25 cellular contexts compared by ENCODE assay signal in the genomic region with DNA sequence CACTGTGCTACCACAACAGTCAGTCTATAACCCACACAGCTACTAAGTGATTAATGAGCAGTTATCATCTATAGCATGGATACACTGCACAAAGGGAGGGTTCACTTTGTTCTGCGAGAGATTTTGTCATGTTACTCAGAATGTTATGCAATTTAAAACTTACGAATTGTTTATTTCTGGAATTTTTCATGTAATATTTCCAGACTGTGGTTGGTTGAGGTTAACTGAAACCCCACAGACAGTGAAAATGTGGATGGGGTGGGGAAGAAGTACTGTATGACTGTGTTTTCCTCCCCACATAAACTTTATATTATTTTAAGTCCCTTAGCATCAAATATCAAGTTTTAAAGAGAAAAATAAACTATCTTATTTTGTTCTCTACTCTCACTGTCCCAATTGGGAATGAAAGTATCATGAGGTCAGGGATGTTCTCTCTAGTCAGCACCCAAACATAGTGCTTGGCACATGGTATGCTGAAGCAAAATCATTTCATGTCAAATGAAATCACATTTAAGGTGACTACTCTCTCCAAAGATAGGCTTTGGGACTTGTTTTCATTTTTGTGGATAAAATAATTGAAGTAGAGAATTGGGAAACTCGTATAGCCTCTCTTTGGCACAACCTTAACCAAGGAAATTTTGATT. TPM values are rescaled to one million over a fixed set of nuclear protein-coding genes. Genes with fewer than 3 reads are reported as not detected.
DNase-seq lines count a peak whose midpoint lies in the region; TF ChIP-seq lines count a peak whose summit lies in the region.
"Had no signal": no experiment of that assay in that cellular context is flagged by ENCODE, and none has a peak within 500 bp of the region (broad histone marks: within the 10 kb centered on the region; RNA-seq: fewer than 3 reads in every experiment).

No MANE protein-coding gene starts in this region.

- H4K20me1 ChIP-seq in mammary epithelial cell (ENCODE audit: insufficient read depth, low read length), result no peaks in the 10 kb centered on the region

- H3K9ac ChIP-seq in mammary epithelial cell (ENCODE audit: insufficient read depth, low read length), result no peak overlapping the region

- peaks cover 1% of the 10 kb centered on the region for H3K36me3 ChIP-seq in mammary epithelial cell (ENCODE audit: insufficient read depth, low read length)
- H3K36me3 ChIP-seq: cardiac muscle cell, uterus had no signal

- CTCF ChIA-PET in mammary epithelial cell (lab: Charles Lee; ENCODE audit: low non-redundant PET), result no interaction called here

- no peak overlapping the region for H3K4me3 ChIP-seq in AG10803 (ENCODE audit: low read length)
- H3K4me3 ChIP-seq in mammary epithelial cell (replicated peaks in 1 of 3; ENCODE audit: insufficient read depth in 1 of 3, low read depth in 2 of 3, low read length in 3 of 3), result no peak overlapping the region
- H3K4me3 ChIP-seq: cardiac muscle cell, lung, uterus had no signal

- no peak for TF ChIP-seq CTCF in AG10803 (conservative IDR thresholded peaks at IDR 0.05; ENCODE audit: low read length)
- no peak for TF ChIP-seq CTCF in mammary epithelial cell (conservative IDR thresholded peaks at IDR 0.05 in 1 of 2, IDR thresholded peaks at IDR 0.05 in 1 of 2; ENCODE audit: extremely low read depth in 1 of 2, insufficient read depth in 1 of 2, low read depth in 1 of 2, low read length in 2 of 2)

- no peak overlapping the region for H2AFZ ChIP-seq in mammary epithelial cell (ENCODE audit: low read depth, low read length)

- in situ Hi-C loops in mammary epithelial cell (cut with MboI; ENCODE audit: low sequenced_read_pairs in 2 of 2), result no loop called here

- H3K27ac Mint-ChIP-seq in T-helper 2 cell treated with Interferon-gamma antibody and Interleukin-4, amounts not matched to agents 5 μg/mL and 100 μg/mL, for 36 hours, result no peak overlapping the region
- H3K27ac Mint-ChIP-seq in immature natural killer cell, result no peak overlapping the region
- H3K27ac Mint-ChIP-seq: activated CD4-positive, alpha-beta memory T cell treated with anti-CD3 and anti-CD28 coated beads for 36 hours; CD4-positive, alpha-beta T cell; stimulated activated effector memory CD8-positive, alpha-beta T cell treated with anti-CD3 and anti-CD28 coated beads, Interleukin-12 subunit alpha, Interleukin-12 subunit beta, amount 100 ng/mL, for 72 hours had no signal

- no peaks in the 10 kb centered on the region for H3K36me3 Mint-ChIP-seq in T-helper 2 cell treated with Interferon-gamma antibody and Interleukin-4, amounts not matched to agents 5 μg/mL and 100 μg/mL, for 36 hours (ENCODE audit: low read depth)
- H3K36me3 Mint-ChIP-seq in immature natural killer cell, result peaks cover 3 to 6% (median 5%) of the 10 kb centered on the region in 3 donors
- H3K36me3 Mint-ChIP-seq: stimulated activated effector memory CD8-positive, alpha-beta T cell treated with anti-CD3 and anti-CD28 coated beads, Interleukin-12 subunit alpha, Interleukin-12 subunit beta, amount 100 ng/mL, for 72 hours had no signal

- no peaks in the 10 kb centered on the region for H3K27me3 Mint-ChIP-seq in T-helper 2 cell treated with Interferon-gamma antibody and Interleukin-4, amounts not matched to agents 5 μg/mL and 100 μg/mL, for 36 hours (ENCODE audit: low read depth)
- peaks cover 0 to 1% (median 0%) of the 10 kb centered on the region in 3 donors for H3K27me3 Mint-ChIP-seq in immature natural killer cell (ENCODE audit: low read depth in 3 of 3)
- H3K27me3 Mint-ChIP-seq: activated CD4-positive, alpha-beta memory T cell treated with anti-CD3 and anti-CD28 coated beads for 36 hours; CD4-positive, alpha-beta T cell had no signal

- H3K4me2 ChIP-seq in mammary epithelial cell (ENCODE audit: insufficient read depth, low read depth, low read length), result no peak overlapping the region

- H3K4me1 Mint-ChIP-seq in T-helper 2 cell treated with Interferon-gamma antibody and Interleukin-4, amounts not matched to agents 5 μg/mL and 100 μg/mL, for 36 hours (ENCODE audit: low read depth), result no peaks in the 10 kb centered on the region
- H3K4me1 Mint-ChIP-seq in immature natural killer cell, result peaks cover 11 to 15% of the 10 kb centered on the region in 2 donors
- H3K4me1 Mint-ChIP-seq: stimulated activated effector memory CD8-positive, alpha-beta T cell treated with anti-CD3 and anti-CD28 coated beads, Interleukin-12 subunit alpha, Interleukin-12 subunit beta, amount 100 ng/mL, for 72 hours had no signal

- H3K4me1 ChIP-seq in mammary epithelial cell (ENCODE audit: insufficient read depth, low read length), result no peaks in the 10 kb centered on the region
- H3K4me1 ChIP-seq: uterus had no signal

- H3K4me3 Mint-ChIP-seq in T-helper 2 cell treated with Interferon-gamma antibody and Interleukin-4, amounts not matched to agents 5 μg/mL and 100 μg/mL, for 36 hours, result no peak overlapping the region
- H3K4me3 Mint-ChIP-seq in immature natural killer cell, result no peak overlapping the region
- H3K4me3 Mint-ChIP-seq: activated CD4-positive, alpha-beta memory T cell treated with anti-CD3 and anti-CD28 coated beads for 36 hours; CD4-positive, alpha-beta T cell; stimulated activated effector memory CD8-positive, alpha-beta T cell treated with anti-CD3 and anti-CD28 coated beads, Interleukin-12 subunit alpha, Interleukin-12 subunit beta, amount 100 ng/mL, for 72 hours had no signal

- DNase-seq in AG10803 (ENCODE audit: low read depth) (peak; percentile 45), LHCN-M2 (ENCODE audit: low read depth) (peak; percentile 36), mammary epithelial cell (peak; percentile 42), iris pigment epithelial cell (ENCODE audit: low read depth) (peak; percentile 75), cerebellum (ENCODE audit: low spot score) (no peak), immature natural killer cell (no peak)
- DNase-seq in activated CD8-positive, alpha-beta memory T cell treated with anti-CD3 and anti-CD28 coated beads for 24 hours, result no peak
- DNase-seq in T-helper 2 cell treated with Interferon-gamma antibody and Interleukin-4, amounts not matched to agents 5 μg/mL and 100 μg/mL, for 36 hours (ENCODE audit: low spot score), result no peak
- DNase-seq: activated CD4-positive, alpha-beta memory T cell treated with anti-CD3 and anti-CD28 coated beads for 36 hours; activated gamma-delta T cell; activated T-cell treated with anti-CD3 and anti-CD28 coated beads for 4 hours; amniotic stem cell; CD4-positive, alpha-beta T cell; dermis blood vessel endothelial cell; GF-D8; kidney; NCI-H1436; NCI-H2107; NCI-H510A; small intestine; stimulated activated CD4-positive, alpha-beta T cell treated with anti-CD3 and anti-CD28 coated beads, Interleukin-2, amount 100 ng/mL, for 24 hours; uterus had no signal

- no peaks in the 10 kb centered on the region for H3K27me3 ChIP-seq in mammary epithelial cell (ENCODE audit: insufficient read depth, low read length)
- H3K27me3 ChIP-seq: cardiac muscle cell, uterus had no signal

- dilution Hi-C loops in mammary epithelial cell (cut with HindIII; ENCODE audit: low sequenced_read_pairs), result no loop called here

- no TSS peak for BruUV-seq in mammary epithelial cell (replicated peaks; lab: Mats Ljungman, UMichigan)

- H3K79me2 ChIP-seq in mammary epithelial cell (ENCODE audit: insufficient read depth, low read length), result peaks cover 26% of the 10 kb centered on the region

- intact Hi-C loops in mammary epithelial cell (cut with micrococcal nuclease), result no loop called here

- H3K27ac ChIP-seq in mammary epithelial cell (ENCODE audit: insufficient read depth, low read depth, low read length), result no peak overlapping the region
- H3K27ac ChIP-seq: cardiac muscle cell, uterus had no signal

- H3K9me3 Mint-ChIP-seq in T-helper 2 cell treated with Interferon-gamma antibody and Interleukin-4, amounts not matched to agents 5 μg/mL and 100 μg/mL, for 36 hours, result no peaks in the 10 kb centered on the region
- no peaks in the 10 kb centered on the region for H3K9me3 Mint-ChIP-seq in immature natural killer cell
- H3K9me3 Mint-ChIP-seq: CD4-positive, alpha-beta T cell had no signal

- WGBS in mammary epithelial cell (ENCODE audit: low coverage, missing lambda C conversion rate), result 88% methylated on average over 3 of the region's 3 CpGs

- H3K9me3 ChIP-seq in mammary epithelial cell (replicated peaks; ENCODE audit: insufficient read depth, low read length), result no peaks in the 10 kb centered on the region
- H3K9me3 ChIP-seq: uterus had no signal

RNA-seq across cellular contexts. Expression of a gene that starts 25.4 kb away (rescaled TPM):
- total RNA-seq in LHCN-M2 (2014; rRNA removed) (14.4 and 16.6 TPM in 2 replicates), mammary epithelial cell (10 to 100 TPM; 24.3 to 74.3 TPM), cerebellum (88.9 TPM)
- polyA plus RNA-seq in LHCN-M2 (2012), result 2.7 TPM
- polyA plus RNA-seq in mammary epithelial cell (6.3 TPM), immature natural killer cell (1 to 10 TPM; 2.3 to 4.7 (median 3.0) TPM)
- polyA minus RNA-seq in mammary epithelial cell, result 50.2 TPM

RNA-seq across cellular contexts. Expression of a gene that starts 27.2 kb away (rescaled TPM):
- total RNA-seq in LHCN-M2 (2014; rRNA removed), result 4.1 and 4.4 TPM in 2 replicates
- 2.0 TPM for polyA plus RNA-seq in LHCN-M2 (2012)
- total RNA-seq in mammary epithelial cell, result 1 to 10 TPM; 5.3 to 6.3 TPM
- 2.9 TPM for polyA plus RNA-seq in mammary epithelial cell
- polyA minus RNA-seq in mammary epithelial cell, result 6.5 TPM
- 19.2 TPM for total RNA-seq in cerebellum
- 1 to 10 TPM; 3.1 to 4.1 (median 3.2) TPM for polyA plus RNA-seq in immature natural killer cell

Comparison
In these comparisons a context has a peak if more than half of its experiments do, and no peak if none do; other contexts are left out.
1. DNase-seq: peak in AG10803 (single experiment), LHCN-M2 (single experiment), mammary epithelial cell (single experiment) and iris pigment epithelial cell (single experiment); none in cerebellum (single experiment), activated CD8-positive, alpha-beta memory T cell treated with anti-CD3 and anti-CD28 coated beads for 24 hours (single experiment), T-helper 2 cell treated with Interferon-gamma antibody and Interleukin-4, amounts not matched to agents 5 μg/mL and 100 μg/mL, for 36 hours (single experiment) and immature natural killer cell (0 of 3).